30 cellular contexts compared by ENCODE assay signal in genomic region chr6:53195048-53195447, GRCh38. TPM values are rescaled to one million over a fixed set of nuclear protein-coding genes. Genes with fewer than 3 reads are reported as not detected.
"Had no signal": no experiment of that assay in that cellular context is flagged by ENCODE, and none has a peak within 500 bp of the region (broad histone marks: within the 10 kb centered on the region; RNA-seq: fewer than 3 reads in every experiment).

No MANE protein-coding gene starts in this region.

- ATAC-seq: activated CD4-positive, alpha-beta T cell treated with anti-CD3 and anti-CD28 coated beads for 36 hours; activated CD8-positive, alpha-beta memory T cell treated with anti-CD3 and anti-CD28 coated beads, Interleukin-2, amount 10 ng/mL, durations not matched to agents 7 days and 5 days; activated CD8-positive, alpha-beta T cell treated with anti-CD3 and anti-CD28 coated beads, Interleukin-2, amount 10 ng/mL, durations not matched to agents 7 days and 5 days; activated naive CD4-positive, alpha-beta T cell treated with anti-CD3 and anti-CD28 coated beads, Interleukin-2, amount 50 U/mL, for 72 hours; heart right ventricle; left ventricle myocardium superior; naive thymus-derived CD8-positive, alpha-beta T cell; pancreas; right cardiac atrium; stimulated activated naive CD8-positive, alpha-beta T cell treated with anti-CD3 and anti-CD28 coated beads, Interleukin-15, amount 100 ng/mL, for 72 hours had no signal

- H3K9me3 ChIP-seq: esophagus squamous epithelium, heart right ventricle, pancreas, tibial artery had no signal

- H3K27ac ChIP-seq: epithelial cell of prostate, esophagus squamous epithelium, heart right ventricle, pancreas, tibial artery had no signal

- H3K4me3 ChIP-seq: breast epithelium, esophagus squamous epithelium, heart right ventricle, pancreas, spleen, tibial artery had no signal

- H3K36me3 Mint-ChIP-seq: activated CD8-positive, alpha-beta memory T cell treated with anti-CD3 and anti-CD28 coated beads, Interleukin-2, amount 10 ng/mL, durations not matched to agents 7 days and 5 days; naive thymus-derived CD8-positive, alpha-beta T cell had no signal

- H3K4me1 Mint-ChIP-seq: activated CD4-positive, alpha-beta T cell treated with anti-CD3 and anti-CD28 coated beads for 36 hours had no signal

- H3K27me3 Mint-ChIP-seq: activated CD4-positive, alpha-beta T cell treated with anti-CD3 and anti-CD28 coated beads for 36 hours; central memory CD8-positive, alpha-beta T cell; naive thymus-derived CD8-positive, alpha-beta T cell; stimulated activated naive CD8-positive, alpha-beta T cell treated with anti-CD3 and anti-CD28 coated beads, Interleukin-15, amount 100 ng/mL, for 72 hours had no signal

- H3K27me3 ChIP-seq: breast epithelium, esophagus squamous epithelium, heart right ventricle, pancreas, spleen, tibial artery had no signal

- H3K4me3 Mint-ChIP-seq: activated CD4-positive, alpha-beta T cell treated with anti-CD3 and anti-CD28 coated beads for 36 hours; activated CD8-positive, alpha-beta memory T cell treated with anti-CD3 and anti-CD28 coated beads, Interleukin-2, amount 10 ng/mL, durations not matched to agents 7 days and 5 days; activated CD8-positive, alpha-beta T cell treated with anti-CD3 and anti-CD28 coated beads, Interleukin-2, amount 10 ng/mL, durations not matched to agents 7 days and 5 days; central memory CD8-positive, alpha-beta T cell; naive thymus-derived CD8-positive, alpha-beta T cell; neural crest cell; stimulated activated naive CD8-positive, alpha-beta T cell treated with anti-CD3 and anti-CD28 coated beads, Interleukin-15, amount 100 ng/mL, for 72 hours; T-helper 1 cell treated with Interleukin-12 subunit alpha and Interleukin-12 subunit beta and Interleukin-4 antibody, amounts not matched to agents 30 μg/mL and 1 μg/mL, for 36 hours had no signal

- DNase-seq: activated CD4-positive, alpha-beta T cell treated with anti-CD3 and anti-CD28 coated beads for 36 hours; activated CD4-positive, CD25-positive, alpha-beta regulatory T cell; activated CD8-positive, alpha-beta memory T cell treated with anti-CD3 and anti-CD28 coated beads, Interleukin-2, amount 10 ng/mL, durations not matched to agents 7 days and 5 days; activated CD8-positive, alpha-beta T cell treated with anti-CD3 and anti-CD28 coated beads, Interleukin-2, amount 10 ng/mL, durations not matched to agents 7 days and 5 days; activated naive CD4-positive, alpha-beta T cell; activated T-cell treated with anti-CD3 and anti-CD28 coated beads, Interleukin-2, amount 50 U/mL, for 48 hours; dermis blood vessel endothelial cell; effector CD8-positive, alpha-beta T cell; esophagus squamous epithelium; foreskin melanocyte; heart right ventricle; left ventricle myocardium superior; midbrain; naive thymus-derived CD8-positive, alpha-beta T cell; nucleus accumbens; pancreas; right cardiac atrium; spleen; stimulated activated naive CD8-positive, alpha-beta T cell treated with anti-CD3 and anti-CD28 coated beads, Interleukin-15, amount 100 ng/mL, for 72 hours; SW 1271; T1000; tibial artery had no signal

- H3K27ac Mint-ChIP-seq: activated CD4-positive, alpha-beta T cell treated with anti-CD3 and anti-CD28 coated beads for 36 hours; activated CD8-positive, alpha-beta memory T cell treated with anti-CD3 and anti-CD28 coated beads, Interleukin-2, amount 10 ng/mL, durations not matched to agents 7 days and 5 days; activated CD8-positive, alpha-beta T cell treated with anti-CD3 and anti-CD28 coated beads, Interleukin-2, amount 10 ng/mL, durations not matched to agents 7 days and 5 days; activated naive CD4-positive, alpha-beta T cell treated with anti-CD3 and anti-CD28 coated beads, Interleukin-2, amount 50 U/mL, for 72 hours; stimulated activated naive CD8-positive, alpha-beta T cell treated with anti-CD3 and anti-CD28 coated beads, Interleukin-15, amount 100 ng/mL, for 72 hours; T-helper 1 cell treated with Interleukin-12 subunit alpha and Interleukin-12 subunit beta and Interleukin-4 antibody, amounts not matched to agents 30 μg/mL and 1 μg/mL, for 36 hours had no signal

- H3K36me3 ChIP-seq: breast epithelium, esophagus squamous epithelium, heart right ventricle, pancreas, spleen, tibial artery had no signal

- H3K9me3 Mint-ChIP-seq: activated naive CD4-positive, alpha-beta T cell treated with anti-CD3 and anti-CD28 coated beads, Interleukin-2, amount 50 U/mL, for 72 hours; central memory CD8-positive, alpha-beta T cell; naive thymus-derived CD8-positive, alpha-beta T cell; neural crest cell; stimulated activated naive CD8-positive, alpha-beta T cell treated with anti-CD3 and anti-CD28 coated beads, Interleukin-15, amount 100 ng/mL, for 72 hours; T-helper 1 cell treated with Interleukin-12 subunit alpha and Interleukin-12 subunit beta and Interleukin-4 antibody, amounts not matched to agents 30 μg/mL and 1 μg/mL, for 36 hours had no signal

- H3K4me1 ChIP-seq: breast epithelium, tibial artery had no signal

RNA-seq across cellular contexts. Expression of gene GCM1, which starts 46.4 kb away (rescaled TPM):
- total RNA-seq: activated CD8-positive, alpha-beta T cell treated with anti-CD3 and anti-CD28 coated beads, Interleukin-2, amount 10 ng/mL, durations not matched to agents 7 days and 5 days; dermis blood vessel endothelial cell; glomerular endothelial cell; heart right ventricle; left ventricle myocardium superior; pancreas; right cardiac atrium; urinary bladder had no signal
- polyA plus RNA-seq: naive thymus-derived CD8-positive, alpha-beta T cell; pancreas; right cardiac atrium; urinary bladder had no signal
